In the genomic region with DNA sequence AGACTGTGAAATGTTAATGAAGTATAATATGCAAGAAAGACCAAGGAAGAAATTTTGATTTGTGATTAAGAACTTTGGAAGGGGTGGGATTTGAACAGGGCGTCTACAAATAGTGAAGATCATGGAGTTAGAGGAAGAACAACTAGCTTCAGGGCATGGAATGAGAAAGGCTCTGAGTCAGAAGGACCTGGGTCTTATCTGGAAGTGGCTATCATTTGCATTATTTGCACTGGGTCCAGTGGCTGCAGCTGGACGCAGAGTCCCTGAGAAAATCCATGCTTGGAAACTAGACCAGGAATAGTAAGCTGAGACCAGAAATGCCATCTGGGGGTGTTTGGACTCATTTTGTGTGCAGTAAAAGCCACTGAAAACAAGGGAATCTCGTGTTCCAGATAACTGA, we compare ENCODE assay signal across 17 cellular contexts. TPM values are rescaled to one million over a fixed set of nuclear protein-coding genes. Genes with fewer than 3 reads are reported as not detected.
"Had no signal": no experiment of that assay in that cellular context is flagged by ENCODE, and none has a peak within 500 bp of the region (broad histone marks: within the 10 kb centered on the region; RNA-seq: fewer than 3 reads in every experiment).

No MANE protein-coding gene starts in this region.

- H2AFZ ChIP-seq: parathyroid adenoma had no signal

- H3K4me3 Mint-ChIP-seq: effector memory CD8-positive, alpha-beta T cell; immature natural killer cell; naive B cell; nephron progenitor cell; stimulated activated memory B cell treated with anti-CD40 and anti-IgM and Interleukin-4, amounts not matched to agents 10 μg/mL and 1 μg/mL and 100 μg/mL, for 72 hours; stimulated activated naive CD8-positive, alpha-beta T cell treated with anti-CD3 and anti-CD28 coated beads, Interleukin-15, Interleukin-2, amounts not matched to agents 100 ng/mL and 50 ng/mL, for 24 hours had no signal

- H3K4me3 ChIP-seq: esophagus squamous epithelium, right atrium auricular region, smooth muscle cell, testis, tibial nerve had no signal

- H3K27me3 ChIP-seq: esophagus squamous epithelium, right atrium auricular region, testis, tibial nerve had no signal

- DNase-seq: effector memory CD8-positive, alpha-beta T cell; esophagus squamous epithelium; foreskin fibroblast; immature natural killer cell; kidney; left cardiac atrium; mesendoderm; naive B cell; nephron progenitor cell; stimulated activated CD4-positive, alpha-beta T cell treated with anti-CD3 and anti-CD28 coated beads, Interleukin-4, amount 100 ng/mL, for 24 hours; testis had no signal

- FAIRE-seq: kidney had no signal

- H3K9ac ChIP-seq: parathyroid adenoma had no signal

- H3K4me1 ChIP-seq: parathyroid adenoma, testis had no signal

- H3K27ac Mint-ChIP-seq: effector memory CD8-positive, alpha-beta T cell; immature natural killer cell; naive B cell; nephron progenitor cell; stimulated activated memory B cell treated with anti-CD40 and anti-IgM and Interleukin-4, amounts not matched to agents 10 μg/mL and 1 μg/mL and 100 μg/mL, for 72 hours; stimulated activated naive CD8-positive, alpha-beta T cell treated with anti-CD3 and anti-CD28 coated beads, Interleukin-15, Interleukin-2, amounts not matched to agents 100 ng/mL and 50 ng/mL, for 24 hours had no signal

- H3K4me2 ChIP-seq: smooth muscle cell had no signal

- ATAC-seq: effector memory CD8-positive, alpha-beta T cell; stimulated activated memory B cell treated with anti-CD40 and anti-IgM and Interleukin-4, amounts not matched to agents 10 μg/mL and 1 μg/mL and 100 μg/mL, for 72 hours had no signal

- H3K4me1 Mint-ChIP-seq: immature natural killer cell; naive B cell; stimulated activated memory B cell treated with anti-CD40 and anti-IgM and Interleukin-4, amounts not matched to agents 10 μg/mL and 1 μg/mL and 100 μg/mL, for 72 hours had no signal

- H3K79me2 ChIP-seq: parathyroid adenoma had no signal

- H3K9me3 Mint-ChIP-seq: effector memory CD8-positive, alpha-beta T cell; nephron progenitor cell; stimulated activated memory B cell treated with anti-CD40 and anti-IgM and Interleukin-4, amounts not matched to agents 10 μg/mL and 1 μg/mL and 100 μg/mL, for 72 hours; stimulated activated naive CD8-positive, alpha-beta T cell treated with anti-CD3 and anti-CD28 coated beads, Interleukin-15, Interleukin-2, amounts not matched to agents 100 ng/mL and 50 ng/mL, for 24 hours had no signal

- H3K27ac ChIP-seq: esophagus squamous epithelium, parathyroid adenoma, right atrium auricular region, testis, tibial nerve had no signal

- H3K36me3 Mint-ChIP-seq: immature natural killer cell; naive B cell; stimulated activated memory B cell treated with anti-CD40 and anti-IgM and Interleukin-4, amounts not matched to agents 10 μg/mL and 1 μg/mL and 100 μg/mL, for 72 hours had no signal

- H3K27me3 Mint-ChIP-seq: effector memory CD8-positive, alpha-beta T cell; naive B cell; stimulated activated memory B cell treated with anti-CD40 and anti-IgM and Interleukin-4, amounts not matched to agents 10 μg/mL and 1 μg/mL and 100 μg/mL, for 72 hours; stimulated activated naive CD8-positive, alpha-beta T cell treated with anti-CD3 and anti-CD28 coated beads, Interleukin-15, Interleukin-2, amounts not matched to agents 100 ng/mL and 50 ng/mL, for 24 hours had no signal

- H3K9me3 ChIP-seq: esophagus squamous epithelium, right atrium auricular region, testis, tibial nerve had no signal

- H3K36me3 ChIP-seq: esophagus squamous epithelium, right atrium auricular region, tibial nerve had no signal

RNA-seq across cellular contexts. Expression of a gene that starts 4.3 kb away (rescaled TPM):
- polyA plus RNA-seq: immature natural killer cell had no signal
